Comparison of ENCODE assay signal across 3 cellular contexts in genomic region chr5:161751265-161751664, GRCh38.
TF ChIP-seq lines count a peak whose summit lies in the region.

No MANE protein-coding gene starts in this region.

TF ChIP-seq in GM23338, 12 proteins besides CTCF, POLR2A, EP300 and RAD21 (continues in another document):
- TF ChIP-seq NANOG (IDR thresholded peaks at IDR 0.05; ENCODE audit: borderline replicate concordance) (no peak), REST (IDR thresholded peaks at IDR 0.05; ENCODE audit: unreplicated experiment) (no peak), ZNF114 (CRISPR knock-in tag; IDR thresholded peaks at IDR 0.05) (no peak), POLR2AphosphoS5 (IDR thresholded peaks at IDR 0.05; ENCODE audit: low read depth) (no peak), EZH2 (IDR thresholded peaks at IDR 0.05; ENCODE audit: low read depth, unreplicated experiment) (no peak), STAT1 (IDR thresholded peaks at IDR 0.05; ENCODE audit: unreplicated experiment) (no peak), ZNF331 (CRISPR knock-in tag; IDR thresholded peaks at IDR 0.05; ENCODE audit: low read depth) (no peak)

TF ChIP-seq in IMR-90, 13 proteins besides CTCF, POLR2A, EP300 and RAD21:
- TF ChIP-seq MAFK (IDR thresholded peaks at IDR 0.05; ENCODE audit: low read depth, low read length), result peak; percentile 40; the same call in 1 of the 2 replicates
- TF ChIP-seq, protein P1, sequence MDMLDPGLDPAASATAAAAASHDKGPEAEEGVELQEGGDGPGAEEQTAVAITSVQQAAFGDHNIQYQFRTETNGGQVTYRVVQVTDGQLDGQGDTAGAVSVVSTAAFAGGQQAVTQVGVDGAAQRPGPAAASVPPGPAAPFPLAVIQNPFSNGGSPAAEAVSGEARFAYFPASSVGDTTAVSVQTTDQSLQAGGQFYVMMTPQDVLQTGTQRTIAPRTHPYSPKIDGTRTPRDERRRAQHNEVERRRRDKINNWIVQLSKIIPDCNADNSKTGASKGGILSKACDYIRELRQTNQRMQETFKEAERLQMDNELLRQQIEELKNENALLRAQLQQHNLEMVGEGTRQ (IDR thresholded peaks at IDR 0.05; ENCODE audit: low read depth, low read length), result no peak

TF ChIP-seq in H1, 55 proteins besides CTCF, POLR2A, EP300 and RAD21:
- peak; percentile 81 for TF ChIP-seq MAFK (IDR thresholded peaks at IDR 0.05; ENCODE audit: low read depth, low read length)
- TF ChIP-seq HDAC6 (IDR thresholded peaks at IDR 0.05; ENCODE audit: low read depth, low read length), result no peak
- TF ChIP-seq SRF (IDR thresholded peaks at IDR 0.05; ENCODE audit: low read depth, low read length), result no peak
TF ChIP-seq in H1: peak in this region for 1.
